ENCODE assay signal across 11 cellular contexts in the genomic region with DNA sequence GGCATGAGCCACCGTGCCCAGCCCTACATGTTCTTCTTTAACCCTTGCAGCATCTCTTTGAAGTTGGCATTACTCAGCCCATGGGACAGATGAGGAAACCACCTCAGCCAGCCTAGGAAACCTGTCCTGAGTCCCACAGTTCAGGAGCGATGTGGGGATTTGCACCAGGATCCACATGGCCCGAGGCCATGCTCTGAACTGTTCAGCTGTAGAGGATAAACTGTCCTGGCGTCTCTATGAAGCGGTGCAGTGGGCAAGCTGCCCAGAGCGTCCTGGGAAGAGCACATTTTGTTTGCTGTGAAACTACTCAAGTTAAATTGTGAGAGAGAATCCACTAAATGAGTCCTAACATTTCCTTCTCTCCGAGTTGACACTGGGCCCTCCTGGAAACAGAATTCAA.
DNase-seq lines count a peak whose midpoint lies in the region; ATAC-seq and TF ChIP-seq lines count a peak whose summit lies in the region.
"Had no signal": no experiment of that assay in that cellular context is flagged by ENCODE, and none has a peak within 500 bp of the region (broad histone marks: within the 10 kb centered on the region; RNA-seq: fewer than 3 reads in every experiment).

No MANE protein-coding gene starts in this region.

- TF ChIP-seq CTCF in chondrocyte (IDR thresholded peaks at IDR 0.05) = no peak

- DNase-seq in activated effector memory CD4-positive, alpha-beta T cell treated with anti-CD3 and anti-CD28 coated beads, Interleukin-2, amount 50 U/mL, for 16 hours = peak; percentile 27
- no peak for DNase-seq in activated effector memory CD4-positive, alpha-beta T cell treated with Interleukin-2 at 50 U/mL for 16 hours
- DNase-seq in chondrocyte (ENCODE audit: low spot score) = peak; percentile 46
- DNase-seq in left colon = peak; percentile 48 to 73
- DNase-seq in left lobe of liver (ENCODE audit: low spot score) = no peak
- DNase-seq in NCI-H226 = no peak
- no peak for DNase-seq in A172 (ENCODE audit: low spot score)
- DNase-seq: activated CD4-positive, alpha-beta T cell treated with anti-CD3 and anti-CD28 coated beads, Interleukin-2, amount 50 U/mL, for 4 hours; activated naive CD4-positive, alpha-beta T cell treated with anti-CD3 and anti-CD28 coated beads for 36 hours; T-helper 1 cell had no signal

- H3K9me3 Mint-ChIP-seq in chondrocyte (ENCODE audit: low read depth) = no peaks in the 10 kb centered on the region
- H3K9me3 Mint-ChIP-seq: activated naive CD4-positive, alpha-beta T cell treated with anti-CD3 and anti-CD28 coated beads for 36 hours had no signal

- intact Hi-C loops in left colon (cut with DNase I, micrococcal nuclease) = no loop called here

- peaks cover 4% of the 10 kb centered on the region for H3K4me1 Mint-ChIP-seq in chondrocyte (ENCODE audit: low read depth)

- ATAC-seq in left colon (no peak), left lobe of liver (no peak), GM19035 (IDR thresholded peaks at IDR 0.05; ENCODE audit: unreplicated experiment) (no peak)

- no peak overlapping the region for H3K4me3 Mint-ChIP-seq in chondrocyte (ENCODE audit: unreplicated experiment)
- H3K4me3 Mint-ChIP-seq: activated naive CD4-positive, alpha-beta T cell treated with anti-CD3 and anti-CD28 coated beads for 36 hours had no signal

- H3K36me3 Mint-ChIP-seq in chondrocyte (ENCODE audit: low read depth) = no peaks in the 10 kb centered on the region

- H3K27ac Mint-ChIP-seq in chondrocyte (ENCODE audit: unreplicated experiment) = no peak overlapping the region
- H3K27ac Mint-ChIP-seq: activated naive CD4-positive, alpha-beta T cell treated with anti-CD3 and anti-CD28 coated beads for 36 hours had no signal

- peaks cover 47% of the 10 kb centered on the region for H3K27me3 Mint-ChIP-seq in chondrocyte (ENCODE audit: low read depth)

Comparison
In these comparisons a context has a peak if more than half of its experiments do, and no peak if none do; other contexts are left out.
1. DNase-seq: peak in activated effector memory CD4-positive, alpha-beta T cell treated with anti-CD3 and anti-CD28 coated beads, Interleukin-2, amount 50 U/mL, for 16 hours (single experiment), chondrocyte (single experiment) and left colon (2 of 2); none in activated effector memory CD4-positive, alpha-beta T cell treated with Interleukin-2 at 50 U/mL for 16 hours (single experiment), left lobe of liver (single experiment), NCI-H226 (single experiment) and A172 (single experiment).